Comparison of ENCODE assay signal across 26 cellular contexts in the genomic region with DNA sequence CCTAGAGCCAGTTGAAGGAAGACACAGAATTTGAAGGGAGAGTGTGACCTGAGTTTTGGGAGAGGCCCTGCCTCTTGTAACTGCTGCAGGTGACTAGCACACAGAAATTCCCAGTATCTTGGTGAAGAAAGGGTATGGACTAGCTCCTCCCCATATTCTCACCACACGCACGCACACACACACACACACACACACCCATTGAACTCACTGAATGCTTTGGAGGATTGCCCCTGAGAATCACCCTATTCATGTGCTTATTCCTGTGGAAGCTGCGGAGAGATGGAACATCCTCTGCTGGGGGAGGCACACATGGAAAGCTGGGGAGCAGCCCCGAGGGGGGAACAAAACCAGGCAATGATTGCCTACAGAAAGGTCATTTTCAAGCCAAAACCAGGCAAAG.
"Had no signal": no experiment of that assay in that cellular context is flagged by ENCODE, and none has a peak within 500 bp of the region (broad histone marks: within the 10 kb centered on the region; RNA-seq: fewer than 3 reads in every experiment).

No MANE protein-coding gene starts in this region.

- H3K4me2 ChIP-seq: smooth muscle cell had no signal

- H3K9ac ChIP-seq: parathyroid adenoma had no signal

- H3K36me3 ChIP-seq: esophagus squamous epithelium, heart right ventricle, prostate gland, right atrium auricular region, stomach, tibial nerve, upper lobe of left lung had no signal

- DNase-seq: dermis blood vessel endothelial cell; effector memory CD4-positive, alpha-beta T cell; erythroblast; esophagus squamous epithelium; foreskin melanocyte; glutamatergic neuron; heart right ventricle; hippocampal formation; natural killer cell; stimulated activated CD4-positive, alpha-beta T cell treated with anti-CD3 and anti-CD28 coated beads, Interleukin-12 subunit alpha, Interleukin-12 subunit beta, amount 100 ng/mL, for 4 hours; stimulated activated CD4-positive, alpha-beta T cell treated with anti-CD3 and anti-CD28 coated beads, Interleukin-1b, Interleukin-23, amount 100 ng/mL, for 48 hours; stimulated activated CD4-positive, alpha-beta T cell treated with anti-CD3 and anti-CD28 coated beads, Interleukin-4, amount 100 ng/mL, for 1 hour; stimulated activated CD8-positive, alpha-beta memory T cell treated with anti-CD3 and anti-CD28 coated beads, Interleukin-4, amount 100 ng/mL, for 48 hours; stimulated activated naive CD4-positive, alpha-beta T cell treated with Interleukin-2 at 50 U/mL for 16 hours; stomach; testis; upper lobe of left lung had no signal

- H3K4me1 ChIP-seq: esophagus squamous epithelium, parathyroid adenoma, prostate gland, right atrium auricular region, testis, upper lobe of left lung had no signal

- H3K4me1 Mint-ChIP-seq: natural killer cell had no signal

- H3K4me3 ChIP-seq: coronary artery, esophagus squamous epithelium, heart right ventricle, lung, prostate gland, right atrium auricular region, smooth muscle cell, stomach, testis, tibial nerve, upper lobe of left lung had no signal

- H3K27ac Mint-ChIP-seq: memory B cell, natural killer cell had no signal

- H3K27me3 Mint-ChIP-seq: memory B cell had no signal

- H2AFZ ChIP-seq: parathyroid adenoma had no signal

- H3K4me3 Mint-ChIP-seq: memory B cell, natural killer cell had no signal

- ATAC-seq: heart right ventricle, natural killer cell, sciatic nerve had no signal

- H3K27me3 ChIP-seq: heart right ventricle, right atrium auricular region, stomach, testis, tibial nerve, upper lobe of left lung had no signal

- H3K27ac ChIP-seq: coronary artery, esophagus squamous epithelium, heart right ventricle, parathyroid adenoma, prostate gland, right atrium auricular region, stomach, testis, tibial nerve, upper lobe of left lung had no signal

- H3K9me3 Mint-ChIP-seq: memory B cell, natural killer cell had no signal

- H3K9me3 ChIP-seq: esophagus squamous epithelium, heart right ventricle, prostate gland, right atrium auricular region, stomach, testis, tibial nerve, upper lobe of left lung had no signal

- H3K36me3 Mint-ChIP-seq: memory B cell, natural killer cell had no signal

- H3K79me2 ChIP-seq: parathyroid adenoma had no signal
